ENCODE assay signal across 9 cellular contexts in the genomic region with DNA sequence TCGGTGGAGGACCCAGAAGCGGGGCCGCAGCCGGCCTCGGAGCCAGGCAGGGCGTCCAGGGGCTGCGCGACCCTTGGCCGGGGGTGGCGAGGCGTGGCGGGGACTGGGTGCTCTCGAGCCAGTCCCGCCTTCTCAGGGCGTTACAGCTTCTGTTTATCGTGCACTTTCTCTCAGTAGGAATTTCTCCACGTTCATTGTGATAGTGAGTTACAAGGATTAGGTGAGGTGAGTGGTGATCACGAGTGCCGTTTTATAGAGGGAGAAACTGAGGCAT. TPM values are rescaled to one million over a fixed set of nuclear protein-coding genes. Genes with fewer than 3 reads are reported as not detected.
A peak's percentile ranks its signal among the peaks of the same experiment; 100 is the strongest.
DNase-seq lines count a peak whose midpoint lies in the region; ATAC-seq, FAIRE-seq and TF ChIP-seq lines count a peak whose summit lies in the region.
"Had no signal": no experiment of that assay in that cellular context is flagged by ENCODE, and none has a peak within 500 bp of the region (broad histone marks: within the 10 kb centered on the region; RNA-seq: fewer than 3 reads in every experiment).

No MANE protein-coding gene starts in this region.

- no peaks in the 10 kb centered on the region for H3K79me2 ChIP-seq in H9 (ENCODE audit: insufficient read depth, low read length)

- WGBS in H9 (ENCODE audit: extremely low coverage, insufficient read length, low lambda C conversion rate): no CpG with 5 or more reads among the region's 19 CpGs
- 1 to 2% methylated on average over 7 to 13 of the region's 19 CpGs for WGBS in testis, 2 donors

- H3K56ac ChIP-seq in H9 (ENCODE audit: insufficient read length, low read depth, low read length): no peak overlapping the region

- H3K9ac ChIP-seq in H9 (ENCODE audit: extremely low read depth, insufficient read length, low read length) (no peak overlapping the region), iPS-20b (ENCODE audit: low read depth, low read length) (peak overlapping the region; percentile 75; the same call in 1 of the 2 replicates)

- DNase-seq in H9 (no peak), testis (no peak), urothelium cell line (ENCODE audit: low spot score) (no peak), posterior cingulate gyrus (no peak)
- no peak for DNase-seq in activated naive CD4-positive, alpha-beta T cell treated with anti-CD3 and anti-CD28 coated beads, Interleukin-2, amount 50 U/mL, for 72 hours (ENCODE audit: low spot score in 2 of 2)

- H3K27me3 ChIP-seq in H9 (ENCODE audit: insufficient read depth, low read length) (no peaks in the 10 kb centered on the region), iPS-20b (ENCODE audit: insufficient read depth, low read length) (no peaks in the 10 kb centered on the region), testis (no peaks in the 10 kb centered on the region)

- no peak overlapping the region for H2BK12ac ChIP-seq in H9 (ENCODE audit: insufficient read length, low read depth, low read length)

- H3K9me3 ChIP-seq in H9 (ENCODE audit: control insufficient read depth, low read depth, low read length): no peaks in the 10 kb centered on the region
- H3K9me3 ChIP-seq in iPS-20b (ENCODE audit: insufficient read depth, low read depth, low read length): no peaks in the 10 kb centered on the region
- H3K9me3 ChIP-seq in testis: no peaks in the 10 kb centered on the region

- no peaks in the 10 kb centered on the region for H3K9me3 Mint-ChIP-seq in H9
- no peaks in the 10 kb centered on the region for H3K9me3 Mint-ChIP-seq in activated naive CD4-positive, alpha-beta T cell treated with anti-CD3 and anti-CD28 coated beads, Interleukin-2, amount 50 U/mL, for 72 hours

- no peak overlapping the region for H3K4ac ChIP-seq in H9 (ENCODE audit: low read depth, low read length)

- peaks cover 0 to 9% (median 5%) of the 10 kb centered on the region in 3 experiments; a peak in 1 of 7 replicates for H3K36me3 Mint-ChIP-seq in H9 (ENCODE audit: insufficient read depth in 1 of 3, low read depth in 3 of 3)
- peaks cover 0 to 19% of the 10 kb centered on the region in 2 donors for H3K36me3 Mint-ChIP-seq in activated naive CD4-positive, alpha-beta T cell treated with anti-CD3 and anti-CD28 coated beads, Interleukin-2, amount 50 U/mL, for 72 hours

- no peak overlapping the region for H4K8ac ChIP-seq in H9 (replicated peaks; ENCODE audit: insufficient read length, low read depth, low read length)

- no peaks in the 10 kb centered on the region for H3K27me3 Mint-ChIP-seq in H9 (ENCODE audit: low read depth)

- no peak for TF ChIP-seq CTCF in 22Rv1 (IDR thresholded peaks at IDR 0.05)
- no peak for TF ChIP-seq CTCF in H9 (conservative IDR thresholded peaks at IDR 0.05)
- no peak for TF ChIP-seq CTCF in testis (IDR thresholded peaks at IDR 0.05)

- H3T11ph ChIP-seq in H9 (ENCODE audit: low read length): no peak overlapping the region

- H2AK5ac ChIP-seq in H9 (ENCODE audit: insufficient read length, low read length): no peak overlapping the region

- no peak overlapping the region for H2BK15ac ChIP-seq in H9 (ENCODE audit: low read depth, low read length)

- H3K18ac ChIP-seq in H9 (ENCODE audit: insufficient read length, low read depth, low read length): no peak overlapping the region

- no peak overlapping the region for H4K91ac ChIP-seq in H9 (ENCODE audit: insufficient read length, low read depth, low read length)

- TF ChIP-seq POLR2A in testis (IDR thresholded peaks at IDR 0.05): no peak

- H3K23ac ChIP-seq in H9 (ENCODE audit: insufficient read length, low read depth, low read length): no peak overlapping the region

- no peak overlapping the region for H2AFZ ChIP-seq in H9 (ENCODE audit: low read length)

- H3K27ac Mint-ChIP-seq in H9: peak overlapping the region in 1 of 3 experiments; percentile 10; a peak in 1 of 7 replicates
- H3K27ac Mint-ChIP-seq in activated naive CD4-positive, alpha-beta T cell treated with anti-CD3 and anti-CD28 coated beads, Interleukin-2, amount 50 U/mL, for 72 hours: peak overlapping the region; percentile 60 to 83

- H3K36me3 ChIP-seq in iPS-20b (ENCODE audit: insufficient read depth, low read depth, low read length) (peaks cover 5% of the 10 kb centered on the region), testis (ENCODE audit: low read depth, missing control alignments) (no peaks in the 10 kb centered on the region)

- H4K5ac ChIP-seq in H9 (ENCODE audit: insufficient read length, low read depth, low read length): no peak overlapping the region

- H3K14ac ChIP-seq in H9 (ENCODE audit: insufficient read depth, low read length): no peak overlapping the region

- H2BK120ac ChIP-seq in H9 (ENCODE audit: low read depth, low read length, poor library complexity, severe bottlenecking): no peak overlapping the region

- peak overlapping the region; percentile 76 to 84 for H3K4me3 Mint-ChIP-seq in H9

- H3K4me3 ChIP-seq in iPS-20b (ENCODE audit: low read length): peak overlapping the region; percentile 96
- peak overlapping the region; percentile 80 to 98 for H3K4me3 ChIP-seq in testis

- no peak overlapping the region for H2BK5ac ChIP-seq in H9 (ENCODE audit: insufficient read length, low read length)

- peaks cover 2% of the 10 kb centered on the region for H3K23me2 ChIP-seq in H9 (ENCODE audit: insufficient read length, low read depth, low read length, poor library complexity, severe bottlenecking)

- intact Hi-C loops in testis (cut with DNase I; ENCODE audit: low total_unique reads): no loop called here
- intact Hi-C loops in posterior cingulate gyrus (cut with DNase I): no loop called here

- H2BK20ac ChIP-seq in H9 (ENCODE audit: low read depth, low read length, poor library complexity, severe bottlenecking): no peak overlapping the region

- H3K4me1 Mint-ChIP-seq in H9: peaks cover 14 to 15% of the 10 kb centered on the region in 2 experiments

- peak overlapping the region; percentile 70 for H3K4me2 ChIP-seq in H9 (ENCODE audit: insufficient read depth, insufficient read length, low read length)

- FAIRE-seq in urothelium cell line (lab: Jason Lieb, UNC): no peak

- H3K27ac ChIP-seq in 22Rv1: peak overlapping the region; percentile 83
- H3K27ac ChIP-seq in H9 (ENCODE audit: insufficient read length, low read depth, low read length): no peak overlapping the region
- H3K27ac ChIP-seq in iPS-20b (ENCODE audit: low read length): no peak overlapping the region
- peak overlapping the region in 1 of 2 donors; percentile 80 for H3K27ac ChIP-seq in testis

- ATAC-seq in activated naive CD4-positive, alpha-beta T cell treated with anti-CD3 and anti-CD28 coated beads, Interleukin-2, amount 50 U/mL, for 72 hours: no peak
- no peak for ATAC-seq in HG03520 (IDR thresholded peaks at IDR 0.05; ENCODE audit: unreplicated experiment)

- H4K20me1 ChIP-seq in H9 (ENCODE audit: control insufficient read depth, insufficient read depth, insufficient read length): no peaks in the 10 kb centered on the region

- no peaks in the 10 kb centered on the region for H3K79me1 ChIP-seq in H9 (ENCODE audit: insufficient read depth, low read depth, low read length, poor library complexity, severe bottlenecking)

- H3K4me1 ChIP-seq in H9 (ENCODE audit: insufficient read depth, low read length): no peaks in the 10 kb centered on the region; the same call in 1 of the 2 replicates
- H3K4me1 ChIP-seq in iPS-20b (ENCODE audit: insufficient read depth, low read length): peaks cover 2% of the 10 kb centered on the region; the same call in 1 of the 2 replicates
- H3K4me1 ChIP-seq in testis: peaks cover 13% of the 10 kb centered on the region

RNA-seq across cellular contexts. Expression of gene AP1M1, which starts 0.6 kb away (rescaled TPM):
- total RNA-seq in H9 (2021) (30.3 and 37.6 TPM in 2 replicates), testis (100 to 1,000 TPM; 134 to 145 TPM)
- total RNA-seq in activated naive CD4-positive, alpha-beta T cell treated with anti-CD3 and anti-CD28 coated beads, Interleukin-2, amount 50 U/mL, for 72 hours: 100 to 1,000 TPM; 105 to 139 TPM
- polyA plus RNA-seq in testis (ENCODE audit: insufficient read depth, low read depth, low replicate concordance): 172 TPM

RNA-seq across cellular contexts. Expression of gene FAM32A, which starts 13.1 kb away (rescaled TPM):
- total RNA-seq in H9 (2021): 90.4 and 91.9 TPM in 2 replicates
- 10 to 100 TPM; 49.9 to 53.2 TPM for total RNA-seq in activated naive CD4-positive, alpha-beta T cell treated with anti-CD3 and anti-CD28 coated beads, Interleukin-2, amount 50 U/mL, for 72 hours
- total RNA-seq in testis: 10 to 100 TPM; 62.0 to 87.0 TPM
- 71.2 TPM for polyA plus RNA-seq in testis (ENCODE audit: insufficient read depth, low read depth, low replicate concordance)

RNA-seq across cellular contexts. Expression of gene CIB3, which starts 25.0 kb away (rescaled TPM):
- total RNA-seq in H9 (2021) (not detected in 2 replicates), testis (not detected)
- total RNA-seq in activated naive CD4-positive, alpha-beta T cell treated with anti-CD3 and anti-CD28 coated beads, Interleukin-2, amount 50 U/mL, for 72 hours: 1 to 10 TPM in 1 of 2 donors, not detected in 1; 1.0 TPM
- polyA plus RNA-seq in testis (ENCODE audit: insufficient read depth, low read depth, low replicate concordance): 1.2 TPM
- total RNA-seq: glomerular endothelial cell had no signal

RNA-seq across cellular contexts. Expression of gene HSH2D, which starts 54.8 kb away (rescaled TPM):
- 1.8 and 2.3 TPM in 2 replicates for total RNA-seq in H9 (2021)
- total RNA-seq in activated naive CD4-positive, alpha-beta T cell treated with anti-CD3 and anti-CD28 coated beads, Interleukin-2, amount 50 U/mL, for 72 hours: 10 to 100 TPM; 23.9 to 49.8 TPM
- under 1 TPM; 0.55 to 0.68 TPM for total RNA-seq in testis
- 1.6 TPM for polyA plus RNA-seq in testis (ENCODE audit: insufficient read depth, low read depth, low replicate concordance)
- total RNA-seq: glomerular endothelial cell had no signal
